In genomic region chr1:218527737-218528136, GRCh38 we compare ENCODE assay signal across 18 cellular contexts.
DNase-seq lines count a peak whose midpoint lies in the region; ATAC-seq and TF ChIP-seq lines count a peak whose summit lies in the region.
"Had no signal": no experiment of that assay in that cellular context is flagged by ENCODE, and none has a peak within 500 bp of the region (broad histone marks: within the 10 kb centered on the region; RNA-seq: fewer than 3 reads in every experiment).

No MANE protein-coding gene starts in this region.

- H2BK5ac ChIP-seq in mesenchymal stem cell (ENCODE audit: low read depth, low read length, poor library complexity, severe bottlenecking): no peak overlapping the region

- no peaks in the 10 kb centered on the region for H3K79me1 ChIP-seq in mesenchymal stem cell (replicated peaks; ENCODE audit: low read length, poor library complexity, severe bottlenecking)

- H3K27ac ChIP-seq in AG04450 (ENCODE audit: low read depth, low read length): no peak overlapping the region
- no peak overlapping the region for H3K27ac ChIP-seq in mesenchymal stem cell (ENCODE audit: low read length, poor library complexity, severe bottlenecking)
- H3K27ac ChIP-seq: BLaER1 treated with 17β-estradiol and CSF1 and Interleukin-3, amounts not matched to agents 10 nM and 100 nM had no signal

- H3K27me3 ChIP-seq in AG04450 (ENCODE audit: control insufficient read depth, insufficient read depth, low read length) (no peaks in the 10 kb centered on the region), mesenchymal stem cell (ENCODE audit: control insufficient read depth in 1 of 2, insufficient read depth in 1 of 2, low read length in 2 of 2) (no peaks in the 10 kb centered on the region)
- H3K27me3 ChIP-seq: BLaER1 treated with 17β-estradiol and CSF1 and Interleukin-3, amounts not matched to agents 10 nM and 100 nM had no signal

- H2AFZ ChIP-seq in mesenchymal stem cell (ENCODE audit: low read depth, low read length): no peak overlapping the region

- H3K4me2 ChIP-seq in mesenchymal stem cell (ENCODE audit: low read length, poor library complexity, severe bottlenecking): no peak overlapping the region
- H3K4me2 ChIP-seq: BLaER1 treated with 17β-estradiol and CSF1 and Interleukin-3, amounts not matched to agents 10 nM and 100 nM had no signal

- CTCF ChIA-PET in AG04450 (lab: Charles Lee): interaction anchor here (0.6 kb wide), 1 partner anchor 23 kb away, joined by 6 read pairs; no protein-coding TSS in a partner anchor

- H3K23ac ChIP-seq in mesenchymal stem cell (ENCODE audit: low read length in 2 of 2): no peak overlapping the region

- no peak overlapping the region for H3K14ac ChIP-seq in mesenchymal stem cell (ENCODE audit: low read length in 2 of 2)

- no peak overlapping the region for H3K9ac ChIP-seq in mesenchymal stem cell (ENCODE audit: low read length)
- H3K9ac ChIP-seq: BLaER1 treated with 17β-estradiol and CSF1 and Interleukin-3, amounts not matched to agents 10 nM and 100 nM had no signal

- no peak overlapping the region for H2BK120ac ChIP-seq in mesenchymal stem cell (ENCODE audit: low read depth, low read length)

- 6% methylated on average over 2 of the region's 3 CpGs for WGBS in mesenchymal stem cell

- no peaks in the 10 kb centered on the region for H3K4me1 ChIP-seq in mesenchymal stem cell (ENCODE audit: control insufficient read depth, insufficient read depth, low read depth, low read length)

- no peak overlapping the region for H2BK15ac ChIP-seq in mesenchymal stem cell (ENCODE audit: low read depth, poor library complexity, severe bottlenecking)

- H3K4me3 ChIP-seq in AG04450 (ENCODE audit: low read depth, low read length) (no peak overlapping the region), choroid plexus epithelial cell (ENCODE audit: low read depth, low read length) (no peak overlapping the region), mesenchymal stem cell (ENCODE audit: insufficient read depth in 1 of 2, low read depth in 1 of 2, low read length in 2 of 2) (no peak overlapping the region)
- H3K4me3 ChIP-seq: BLaER1 treated with 17β-estradiol and CSF1 and Interleukin-3, amounts not matched to agents 10 nM and 100 nM had no signal

- no peak overlapping the region for H4K91ac ChIP-seq in mesenchymal stem cell (ENCODE audit: low read length)

- H2BK12ac ChIP-seq in mesenchymal stem cell (ENCODE audit: low read length in 2 of 2): no peak overlapping the region

- no peaks in the 10 kb centered on the region for H3K9me3 ChIP-seq in AG04450 (ENCODE audit: control insufficient read depth, insufficient read depth, low read length)
- H3K9me3 ChIP-seq in mesenchymal stem cell (ENCODE audit: control insufficient read depth, low read length): no peaks in the 10 kb centered on the region
- H3K9me3 ChIP-seq: BLaER1 treated with 17β-estradiol and CSF1 and Interleukin-3, amounts not matched to agents 10 nM and 100 nM had no signal

- H3K36me3 ChIP-seq in mesenchymal stem cell (ENCODE audit: control insufficient read depth in 1 of 2, insufficient read depth in 2 of 2, low read depth in 1 of 2, low read length in 2 of 2): no peaks in the 10 kb centered on the region
- H3K36me3 ChIP-seq: BLaER1 treated with 17β-estradiol and CSF1 and Interleukin-3, amounts not matched to agents 10 nM and 100 nM had no signal

- no peak overlapping the region for H3K18ac ChIP-seq in mesenchymal stem cell (ENCODE audit: low read depth in 1 of 2, low read length in 2 of 2)

- H3K4ac ChIP-seq in mesenchymal stem cell (ENCODE audit: low read depth in 1 of 2, low read length in 2 of 2): no peak overlapping the region

- DNase-seq in AG04450 (ENCODE audit: low read depth, low spot score): peak; percentile 44
- peak; percentile 18 for DNase-seq in HuH-7 (ENCODE audit: low spot score)
- DNase-seq in choroid plexus epithelial cell (ENCODE audit: low read depth): peak; percentile 52
- DNase-seq in mesenchymal stem cell: peak; percentile 83
- no peak for DNase-seq in NCI-H2107 treated with DMSO at 0.1 percent for 48 hours (lab: John Stamatoyannopoulos, UW; ENCODE audit: unreplicated experiment)
- DNase-seq: Calu3; CD8-positive, alpha-beta T cell; HFFc6; Kasumi-1; NCI-H1092 treated with DMSO at 0.1 percent for 48 hours; NCI-H2081 treated with DMSO at 0.1 percent for 48 hours; NCI-H510A; NCI-H774; Right ventricle myocardium superior had no signal

- no peak for TF ChIP-seq CTCF in AG04450 (IDR thresholded peaks at IDR 0.05; ENCODE audit: low read depth, low read length)
- no peak for TF ChIP-seq CTCF in choroid plexus epithelial cell (conservative IDR thresholded peaks at IDR 0.05; ENCODE audit: low read depth, low read length)

- ATAC-seq in HG03460 (IDR thresholded peaks at IDR 0.05; ENCODE audit: unreplicated experiment) (no peak), HG03342 (IDR thresholded peaks at IDR 0.05; ENCODE audit: unreplicated experiment) (no peak), GM18873 (IDR thresholded peaks at IDR 0.05; ENCODE audit: low FRiP score, unreplicated experiment) (no peak)
- ATAC-seq: CD8-positive, alpha-beta T cell had no signal

- no peak overlapping the region for H4K8ac ChIP-seq in mesenchymal stem cell (ENCODE audit: low read length)

- no peak overlapping the region for H2AK5ac ChIP-seq in mesenchymal stem cell (ENCODE audit: low read length, severe bottlenecking)

- POLR2A ChIA-PET in AG04450 (lab: Yijun Ruan, JAX): interaction anchor here (0.6 to 1.1 kb wide), 2 partner anchors 16 to 29 kb away, joined by 3 to 6 read pairs; no protein-coding TSS in a partner anchor
